ENCODE assay signal across 8 cellular contexts in genomic region chr16:53518550-53519416, GRCh38. TPM values are rescaled to one million over a fixed set of nuclear protein-coding genes. Genes with fewer than 3 reads are reported as not detected.
A peak's percentile ranks its signal among the peaks of the same experiment; 100 is the strongest.
DNase-seq lines count a peak whose midpoint lies in the region; ATAC-seq and TF ChIP-seq lines count a peak whose summit lies in the region.

No MANE protein-coding gene starts in this region.

- H3K4me1 Mint-ChIP-seq in CD4-positive, CD25-positive, alpha-beta regulatory T cell = peaks cover 17 to 66% (median 50%) of the 10 kb centered on the region in 4 donors
- peaks cover 47% of the 10 kb centered on the region for H3K4me1 Mint-ChIP-seq in activated CD8-positive, alpha-beta T cell treated with anti-CD3 and anti-CD28 coated beads for 36 hours (ENCODE audit: low read depth)

- no peaks in the 10 kb centered on the region for H3K36me3 ChIP-seq in CD4-positive, CD25-positive, alpha-beta regulatory T cell (ENCODE audit: control insufficient read depth, insufficient read depth, low read length)
- no peaks in the 10 kb centered on the region for H3K36me3 ChIP-seq in fibroblast of lung (ENCODE audit: control insufficient read depth, insufficient read depth, low read length)
- H3K36me3 ChIP-seq in MG63 = no peaks in the 10 kb centered on the region
- H3K36me3 ChIP-seq in prostate gland = no peaks in the 10 kb centered on the region

- intact Hi-C loops in activated CD8-positive, alpha-beta T cell treated with anti-CD3 and anti-CD28 coated beads for 36 hours (cut with micrococcal nuclease) = loop anchor here (2.0 to 10.0 kb wide), 2 partner anchors 16 to 144 kb away; no protein-coding TSS in a partner anchor
- intact Hi-C loops in prostate gland (cut with DNase I) = loop anchor here (10.0 kb wide), 1 partner anchor 204 kb away; no protein-coding TSS in a partner anchor

- POLR2A ChIA-PET in activated CD8-positive, alpha-beta T cell treated with anti-CD3 and anti-CD28 coated beads for 36 hours (lab: Charles Lee) = interaction anchor here (0.7 to 2.2 kb wide), 4 partner anchors 15 to 295 kb away, joined by 3 to 6 read pairs (median 4); partner anchors contain the start of gene AKTIP

- H3K27me3 Mint-ChIP-seq in CD4-positive, CD25-positive, alpha-beta regulatory T cell = peaks cover 6% of the 10 kb centered on the region
- H3K27me3 Mint-ChIP-seq in activated CD8-positive, alpha-beta T cell treated with anti-CD3 and anti-CD28 coated beads for 36 hours = peaks cover 11% of the 10 kb centered on the region

- no peaks in the 10 kb centered on the region for H4K20me1 ChIP-seq in fibroblast of lung (ENCODE audit: control insufficient read depth, extremely low read depth, insufficient read depth, low read length)

- no peak for TF ChIP-seq POLR2A in prostate gland (IDR thresholded peaks at IDR 0.05)

- peaks cover 0 to 2% (median 0%) of the 10 kb centered on the region in 7 donors for H3K9me3 Mint-ChIP-seq in CD4-positive, CD25-positive, alpha-beta regulatory T cell
- peaks cover 1% of the 10 kb centered on the region for H3K9me3 Mint-ChIP-seq in activated CD8-positive, alpha-beta T cell treated with anti-CD3 and anti-CD28 coated beads for 36 hours

- H3K9me3 ChIP-seq in CD4-positive, CD25-positive, alpha-beta regulatory T cell (ENCODE audit: control insufficient read depth in 2 of 2, low read length in 2 of 2) = no peaks in the 10 kb centered on the region
- H3K9me3 ChIP-seq in fibroblast of lung (ENCODE audit: control insufficient read depth, insufficient read depth, low read depth, low read length) (no peaks in the 10 kb centered on the region), MG63 (0 out of 2 replicates have a peak, but pooled peaks cover 2% of the 10 kb centered on the region), prostate gland (no peaks in the 10 kb centered on the region)

- peaks cover 3% of the 10 kb centered on the region for H3K36me3 Mint-ChIP-seq in CD4-positive, CD25-positive, alpha-beta regulatory T cell
- H3K36me3 Mint-ChIP-seq in activated CD8-positive, alpha-beta T cell treated with anti-CD3 and anti-CD28 coated beads for 36 hours (ENCODE audit: low read depth) = peaks cover 8% of the 10 kb centered on the region

- peak; percentile 68 to 94 (median 87) for DNase-seq in CD4-positive, CD25-positive, alpha-beta regulatory T cell
- peak; percentile 79 for DNase-seq in GM20000 (ENCODE audit: low spot score)
- peak; percentile 92 for DNase-seq in activated CD8-positive, alpha-beta T cell treated with anti-CD3 and anti-CD28 coated beads for 36 hours
- DNase-seq in fibroblast of lung (ENCODE audit: low read depth in 2 of 2) = peak in 1 of 2 donors; percentile 37
- peak; percentile 81 for DNase-seq in stimulated activated CD4-positive, alpha-beta T cell treated with anti-CD3 and anti-CD28 coated beads, Interleukin-1b, Interleukin-23, amount 100 ng/mL, for 48 hours
- DNase-seq in MG63 = no peak
- DNase-seq in prostate gland (ENCODE audit: low spot score) = no peak

- H3K9ac ChIP-seq in fibroblast of lung (ENCODE audit: insufficient read depth, low read length) = no peak overlapping the region

- WGBS in prostate gland = 78% methylated on average over 19 of the region's 19 CpGs

- H3K4me3 Mint-ChIP-seq in CD4-positive, CD25-positive, alpha-beta regulatory T cell = peak overlapping the region; percentile 85 to 92 (median 88)
- H3K4me3 Mint-ChIP-seq in activated CD8-positive, alpha-beta T cell treated with anti-CD3 and anti-CD28 coated beads for 36 hours = peak overlapping the region; percentile 70

- no peaks in the 10 kb centered on the region for H3K79me2 ChIP-seq in fibroblast of lung (ENCODE audit: control insufficient read depth, insufficient read depth, low read length)

- H3K4me2 ChIP-seq in fibroblast of lung (ENCODE audit: extremely low read depth, insufficient read depth, low read length) = no peak overlapping the region

- CTCF ChIA-PET in activated CD8-positive, alpha-beta T cell treated with anti-CD3 and anti-CD28 coated beads for 36 hours (lab: Charles Lee) = interaction anchor here (0.6 to 2.5 kb wide), 6 partner anchors 9 to 86 kb away, joined by 3 to 10 read pairs (median 4); no protein-coding TSS in a partner anchor

- peak overlapping the region; percentile 93 to 96 (median 95) for H3K27ac Mint-ChIP-seq in CD4-positive, CD25-positive, alpha-beta regulatory T cell
- peak overlapping the region; percentile 96 for H3K27ac Mint-ChIP-seq in activated CD8-positive, alpha-beta T cell treated with anti-CD3 and anti-CD28 coated beads for 36 hours

- H3K27me3 ChIP-seq in CD4-positive, CD25-positive, alpha-beta regulatory T cell (ENCODE audit: control insufficient read depth, insufficient read depth, low read length) = no peaks in the 10 kb centered on the region
- H3K27me3 ChIP-seq in fibroblast of lung (ENCODE audit: control insufficient read depth, insufficient read depth, low read length) (no peaks in the 10 kb centered on the region), MG63 (no peaks in the 10 kb centered on the region), prostate gland (replicated peaks; ENCODE audit: insufficient read depth) (no peaks in the 10 kb centered on the region)

- TF ChIP-seq CTCF in GM20000 (IDR thresholded peaks at IDR 0.05; ENCODE audit: extremely low read depth, missing control alignments) (no peak), fibroblast of lung (conservative IDR thresholded peaks at IDR 0.05 in 1 of 2, IDR thresholded peaks at IDR 0.05 in 1 of 2; ENCODE audit: low read depth in 1 of 2, low read length in 2 of 2) (no peak), prostate gland (IDR thresholded peaks at IDR 0.05) (no peak)
- TF ChIP-seq CTCF in activated CD8-positive, alpha-beta T cell treated with anti-CD3 and anti-CD28 coated beads for 36 hours (IDR thresholded peaks at IDR 0.05) = no peak

- peak overlapping the region; percentile 73 for H3K27ac ChIP-seq in CD4-positive, CD25-positive, alpha-beta regulatory T cell (ENCODE audit: insufficient read depth, low read length, poor library complexity, severe bottlenecking)
- H3K27ac ChIP-seq in fibroblast of lung (ENCODE audit: insufficient read depth, low read length) (no peak overlapping the region), prostate gland (peak overlapping the region in 1 of 2 donors; percentile 12)

- peak overlapping the region; percentile 90 for H3K4me3 ChIP-seq in CD4-positive, CD25-positive, alpha-beta regulatory T cell (ENCODE audit: low read depth, low read length)
- H3K4me3 ChIP-seq in fibroblast of lung (replicated peaks in 1 of 4; ENCODE audit: control extremely low read depth in 1 of 4, insufficient read depth in 1 of 4, low read depth in 3 of 4, low read length in 4 of 4) (no peak overlapping the region), MG63 (no peak overlapping the region), prostate gland (no peak overlapping the region)

- peaks cover 53% of the 10 kb centered on the region for H3K4me1 ChIP-seq in CD4-positive, CD25-positive, alpha-beta regulatory T cell (ENCODE audit: control insufficient read depth, insufficient read depth, low read length, poor library complexity, severe bottlenecking)
- H3K4me1 ChIP-seq in fibroblast of lung (ENCODE audit: control insufficient read depth, extremely low read depth, insufficient read depth, low read length) = no peaks in the 10 kb centered on the region
- H3K4me1 ChIP-seq in prostate gland (replicated peaks) = no peaks in the 10 kb centered on the region

- ATAC-seq in CD4-positive, CD25-positive, alpha-beta regulatory T cell (ENCODE audit: low read depth in 2 of 2) = peak; percentile 94 to 96
- ATAC-seq in HG03575 (IDR thresholded peaks at IDR 0.05; ENCODE audit: extremely low read depth, insufficient number of reproducible peaks, low FRiP score, unreplicated experiment) = peak; percentile 94
- peak; percentile 86 for ATAC-seq in activated CD8-positive, alpha-beta T cell treated with anti-CD3 and anti-CD28 coated beads for 36 hours

- peak overlapping the region; percentile 31 for H2AFZ ChIP-seq in fibroblast of lung (ENCODE audit: low read length)

RNA-seq across cellular contexts. Expression of gene AKTIP, which starts 15.8 kb away (rescaled TPM):
- 60.0 TPM for total RNA-seq in CD4-positive, CD25-positive, alpha-beta regulatory T cell
- polyA plus RNA-seq in CD4-positive, CD25-positive, alpha-beta regulatory T cell = 100 to 1,000 TPM in 1 of 4 donors, 10 to 100 TPM in 3; 74.1 to 109 (median 83.7) TPM
- 10 to 100 TPM; 24.4 to 24.7 TPM for total RNA-seq in activated CD8-positive, alpha-beta T cell treated with anti-CD3 and anti-CD28 coated beads for 36 hours
- total RNA-seq in fibroblast of lung = 16.7 and 21.3 TPM in 2 replicates
- 23.2 and 28.0 TPM in 2 replicates for polyA plus RNA-seq in fibroblast of lung
- polyA plus RNA-seq in fibroblast of lung (2012) = 18.2 and 20.3 TPM in 2 replicates
- 2.1 and 8.1 TPM in 2 replicates for polyA minus RNA-seq in fibroblast of lung (ENCODE audit: low replicate concordance)
- total RNA-seq in MG63 (2014; rRNA removed; shearing (Covaris generic); ENCODE audit: low replicate concordance) = 22.6 and 31.2 TPM in 2 replicates
- total RNA-seq in prostate gland = 10 to 100 TPM; 43.5 to 56.2 TPM

Comparison
In these comparisons a context has a peak if more than half of its experiments do, and no peak if none do; other contexts are left out.
1. DNase-seq: peak in CD4-positive, CD25-positive, alpha-beta regulatory T cell (3 of 3), GM20000 (single experiment), activated CD8-positive, alpha-beta T cell treated with anti-CD3 and anti-CD28 coated beads for 36 hours (single experiment) and stimulated activated CD4-positive, alpha-beta T cell treated with anti-CD3 and anti-CD28 coated beads, Interleukin-1b, Interleukin-23, amount 100 ng/mL, for 48 hours (single experiment); none in MG63 (single experiment) and prostate gland (single experiment).
2. Peak in every context shown above with its lines, with median percentiles within 50 percentile points of each other: ATAC-seq.